ENCODE assay signal across 8 cellular contexts in the genomic region with DNA sequence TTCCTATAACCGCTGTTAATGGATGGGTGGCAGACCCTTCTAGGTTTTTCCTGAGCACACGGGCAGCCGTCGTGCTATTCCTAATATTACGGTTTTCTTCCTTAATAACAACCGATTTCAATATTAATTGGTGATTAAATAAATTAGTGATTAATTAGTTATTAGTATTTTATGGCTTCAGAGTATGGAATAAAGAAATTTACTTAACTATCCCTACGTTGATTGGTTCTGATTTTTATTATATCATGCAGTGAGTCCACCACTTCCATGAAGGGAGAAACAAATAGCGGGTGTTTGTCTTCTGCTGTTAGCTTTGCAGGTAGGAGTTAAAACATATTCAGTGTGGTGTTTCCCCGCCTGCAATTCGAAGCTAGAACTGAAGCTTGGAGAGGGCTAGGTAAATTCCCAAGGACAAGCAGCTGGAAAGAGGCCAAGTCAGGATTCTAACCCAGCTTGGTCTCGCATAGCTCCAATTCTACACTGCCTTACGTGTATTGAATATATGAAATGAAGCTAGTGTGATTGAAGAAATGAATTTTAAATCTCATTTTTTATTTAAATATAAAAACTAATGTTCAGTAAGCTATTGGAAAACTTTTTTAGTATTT. TPM values are rescaled to one million over a fixed set of nuclear protein-coding genes. Genes with fewer than 3 reads are reported as not detected.
DNase-seq lines count a peak whose midpoint lies in the region.

No MANE protein-coding gene starts in this region.

- H3K27ac ChIP-seq in adipose tissue (ENCODE audit: low read depth, low read length), result peak overlapping the region; percentile 95

- peaks cover 9% of the 10 kb centered on the region for H3K36me3 ChIP-seq in MG63

- H3K9me3 ChIP-seq in MG63, result no peaks in the 10 kb centered on the region

- H3K4me3 ChIP-seq in MG63 (peak overlapping the region; percentile 67), skeletal muscle cell (ENCODE audit: low read depth, low read length) (peak overlapping the region; percentile 95)

- DNase-seq in COLO668 (lab: John Stamatoyannopoulos, UW; ENCODE audit: unreplicated experiment), result peak; percentile 48
- no peak for DNase-seq in MG63
- DNase-seq in iPS DF 19.7 (ENCODE audit: low read depth, low spot score), result peak; percentile 25
- no peak for DNase-seq in skeletal muscle cell (ENCODE audit: low read depth)
- no peak for DNase-seq in HPDE6-E6E7 (ENCODE audit: extremely low spot score)
- DNase-seq in SKM-1 treated with dmso at 0.1 percent for 144 hours (lab: John Stamatoyannopoulos, UW; ENCODE audit: unreplicated experiment), result no peak
- DNase-seq in GOT3 (lab: John Stamatoyannopoulos, UW), result no peak

- no peaks in the 10 kb centered on the region for H3K27me3 ChIP-seq in MG63

- WGBS in adipose tissue, 3 donors, result 8 to 36% (median 24%) methylated on average over 12 of the region's 12 CpGs

RNA-seq across cellular contexts. Expression of a gene that starts 0.9 kb away (rescaled TPM):
- 23.5 and 24.6 TPM in 2 replicates for total RNA-seq in MG63 (2014; rRNA removed; shearing (Covaris generic); ENCODE audit: low replicate concordance)
- 10 to 100 TPM in 2 of 3 donors, 1 to 10 TPM in 1; 6.6 to 19.6 (median 12.1) TPM for polyA plus RNA-seq in adipose tissue

Comparison
In these comparisons a context has a peak if more than half of its experiments do, and no peak if none do; other contexts are left out.
1. DNase-seq: peak in COLO668 (single experiment) and iPS DF 19.7 (single experiment); none in MG63 (single experiment), skeletal muscle cell (single experiment), HPDE6-E6E7 (single experiment), SKM-1 treated with dmso at 0.1 percent for 144 hours (single experiment) and GOT3 (single experiment).